24 cellular contexts compared by ENCODE assay signal in the genomic region with DNA sequence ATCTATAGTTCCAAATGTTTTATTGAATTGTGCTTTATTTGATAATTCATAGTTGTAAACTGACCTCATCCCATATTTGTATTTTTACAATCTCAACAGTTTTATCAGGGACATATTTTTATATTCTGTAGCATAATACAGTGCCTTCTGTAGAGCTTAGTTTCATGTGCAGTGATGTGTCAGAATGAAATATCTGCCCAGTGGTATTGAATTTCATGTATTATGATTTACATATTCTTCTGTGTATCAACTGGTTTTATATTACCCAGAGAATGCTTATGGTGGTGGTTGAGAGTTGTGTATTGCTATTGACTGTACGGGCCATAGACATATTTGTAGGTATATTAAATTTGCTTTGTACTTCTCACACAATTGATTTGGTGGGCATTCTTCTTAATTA.
"Had no signal": no experiment of that assay in that cellular context is flagged by ENCODE, and none has a peak within 500 bp of the region (broad histone marks: within the 10 kb centered on the region; RNA-seq: fewer than 3 reads in every experiment).

No MANE protein-coding gene starts in this region.

- H3K9me3 ChIP-seq: suprapubic skin, transverse colon had no signal

- H3K27me3 ChIP-seq: brain microvascular endothelial cell, gastroesophageal sphincter, heart left ventricle, right atrium auricular region, suprapubic skin, transverse colon, uterus had no signal

- FAIRE-seq: endometrium had no signal

- H3K4me3 ChIP-seq: coronary artery, gastroesophageal sphincter, heart left ventricle, left ventricle myocardium inferior, right atrium auricular region, skin epidermis, suprapubic skin, transverse colon, uterus had no signal

- ATAC-seq: activated CD4-positive, CD25-positive, alpha-beta regulatory T cell treated with anti-CD3 and anti-CD28 coated beads, Interleukin-2, amount 50 U/mL, for 24 hours; activated CD8-positive, alpha-beta T cell treated with anti-CD3 and anti-CD28 coated beads, Interleukin-2, amount 10 ng/mL, durations not matched to agents 7 days and 5 days; activated naive CD8-positive, alpha-beta T cell treated with anti-CD3 and anti-CD28 coated beads, Interleukin-2, amount 50 U/mL, for 24 hours; gastroesophageal sphincter; heart left ventricle had no signal

- DNase-seq: activated CD4-positive, alpha-beta T cell treated with anti-CD3 and anti-CD28 coated beads, Interleukin-2, amount 10 ng/mL, durations not matched to agents 7 days and 5 days; activated CD8-positive, alpha-beta T cell treated with anti-CD3 and anti-CD28 coated beads, Interleukin-2, amount 10 ng/mL, durations not matched to agents 7 days and 5 days; activated naive CD4-positive, alpha-beta T cell treated with anti-CD3 and anti-CD28 coated beads, Interleukin-2, amount 10 ng/mL, durations not matched to agents 7 days and 5 days; activated naive CD8-positive, alpha-beta T cell treated with anti-CD3 and anti-CD28 coated beads, Interleukin-2, amount 50 U/mL, for 24 hours; activated T-cell treated with anti-CD3 and anti-CD28 coated beads, Interleukin-2, amount 50 U/mL, for 24 hours; aorta; brain microvascular endothelial cell; erythroblast; heart left ventricle; kidney glomerular epithelial cell; left ventricle myocardium inferior; mammary epithelial cell; occipital lobe; stimulated activated CD4-positive, alpha-beta T cell treated with anti-CD3 and anti-CD28 coated beads, Interleukin-15, amount 100 ng/mL, for 24 hours; stimulated activated CD4-positive, alpha-beta T cell treated with anti-CD3 and anti-CD28 coated beads, Interleukin-2, amount 100 ng/mL, for 48 hours; transverse colon; uterus had no signal

- H3K36me3 ChIP-seq: brain microvascular endothelial cell, gastroesophageal sphincter, heart left ventricle, left ventricle myocardium inferior, right atrium auricular region, suprapubic skin, transverse colon, uterus had no signal
